ENCODE assay signal across 1 cellular context in the genomic region with DNA sequence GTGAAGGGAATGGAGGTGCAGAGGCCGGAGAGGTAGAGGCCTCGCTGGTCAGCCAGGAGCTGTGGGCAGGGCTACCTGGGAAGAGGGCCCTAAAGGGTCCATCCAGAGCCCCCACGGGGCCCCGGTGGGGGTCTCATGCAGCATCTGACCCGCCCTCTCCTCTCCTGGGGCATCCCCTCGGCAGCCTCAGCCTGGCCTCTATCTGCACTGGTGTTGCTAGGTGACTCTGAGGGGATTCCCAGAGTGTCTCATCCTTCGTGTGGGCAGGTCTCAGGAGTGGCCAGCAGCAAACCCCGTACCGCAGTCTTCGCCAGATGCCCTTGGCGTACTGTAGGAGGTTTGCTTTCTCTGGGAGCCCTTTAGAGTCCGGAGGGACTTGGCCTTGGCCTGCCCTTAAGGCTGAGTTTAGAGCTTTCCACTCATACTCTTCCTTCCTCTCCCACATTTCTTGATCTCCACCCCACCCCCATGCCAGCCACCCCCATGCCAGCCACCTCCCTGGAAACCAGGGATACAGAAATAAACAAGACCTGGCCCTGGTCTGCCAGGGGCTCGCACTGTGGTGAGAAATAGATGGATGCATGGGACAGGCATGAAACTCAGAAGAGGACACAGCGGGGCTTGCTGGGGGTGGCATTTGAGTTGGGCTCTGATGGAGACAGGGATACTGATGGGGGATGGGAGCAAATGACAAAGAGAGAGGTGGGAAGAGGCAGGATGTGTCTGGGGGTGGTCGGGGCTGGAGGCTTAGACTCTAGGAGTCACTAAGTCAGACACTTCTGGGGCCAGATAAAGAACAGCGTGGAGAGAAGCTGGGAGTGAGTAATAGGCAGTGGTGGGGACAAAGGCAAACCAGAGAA.
TF ChIP-seq lines count a peak whose summit lies in the region.

No MANE protein-coding gene starts in this region.

TF ChIP-seq in H1, 55 proteins besides CTCF, POLR2A, EP300 and RAD21:
- TF ChIP-seq RFX5 (IDR thresholded peaks at IDR 0.05; ENCODE audit: borderline replicate concordance, low read depth, low read length) = no peak
- TF ChIP-seq NANOG (IDR thresholded peaks at IDR 0.05; ENCODE audit: insufficient read depth, low read depth, low read length, poor library complexity, severe bottlenecking) = no peak
- TF ChIP-seq SAP30 (IDR thresholded peaks at IDR 0.05; ENCODE audit: insufficient read depth, insufficient replicate concordance, low read length) = no peak
- no peak for TF ChIP-seq YY1 (IDR thresholded peaks at IDR 0.05; ENCODE audit: low read depth, low read length)
- no peak for TF ChIP-seq CEBPB (IDR thresholded peaks at IDR 0.05; ENCODE audit: low read depth, low read length)
- no peak for TF ChIP-seq PHF8 (conservative IDR thresholded peaks at IDR 0.05; ENCODE audit: low read depth, low read length)
- TF ChIP-seq ASH2L (IDR thresholded peaks at IDR 0.05; ENCODE audit: low read length) = no peak
- TF ChIP-seq SUZ12 (IDR thresholded peaks at IDR 0.05; ENCODE audit: low read length) = no peak
- TF ChIP-seq BCL11A (IDR thresholded peaks at IDR 0.05; ENCODE audit: low read depth in 2 of 2, low read length in 2 of 2) = no peak
- no peak for TF ChIP-seq MAFK (IDR thresholded peaks at IDR 0.05; ENCODE audit: low read depth, low read length)
- TF ChIP-seq TAF1 (IDR thresholded peaks at IDR 0.05; ENCODE audit: low read depth, low read length) = no peak
- TF ChIP-seq TEAD4 (IDR thresholded peaks at IDR 0.05; ENCODE audit: low read depth, low read length) = no peak
- no peak for TF ChIP-seq CREB1 (IDR thresholded peaks at IDR 0.05)
- no peak for TF ChIP-seq CTBP2 (IDR thresholded peaks at IDR 0.05; ENCODE audit: borderline replicate concordance, insufficient read depth, insufficient read length, low read length)
- TF ChIP-seq SIRT6 (IDR thresholded peaks at IDR 0.05; ENCODE audit: low read length) = no peak
- TF ChIP-seq NRF1 (IDR thresholded peaks at IDR 0.05; ENCODE audit: low read depth, low read length) = no peak
- TF ChIP-seq SIX5 (IDR thresholded peaks at IDR 0.05; ENCODE audit: low read depth, low read length) = no peak
- TF ChIP-seq KDM5A (IDR thresholded peaks at IDR 0.05; ENCODE audit: low read length) = no peak
